22 cellular contexts compared by ENCODE assay signal in the genomic region with DNA sequence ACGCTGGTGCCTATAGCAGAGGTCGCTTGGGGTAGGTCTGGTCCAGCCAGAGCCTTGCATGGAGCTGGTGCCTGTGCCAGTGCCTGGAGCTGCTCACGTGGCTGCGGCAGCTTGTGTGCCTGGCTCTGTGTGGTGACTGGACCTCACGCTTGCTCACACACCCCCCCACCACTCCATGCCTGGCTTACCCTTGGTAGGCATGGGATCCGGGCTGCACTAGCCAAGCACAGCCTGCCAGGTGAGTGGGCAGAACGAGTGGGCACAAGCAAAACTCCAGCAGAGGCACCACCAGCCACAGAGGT. TPM values are rescaled to one million over a fixed set of nuclear protein-coding genes. Genes with fewer than 3 reads are reported as not detected.
"Had no signal": no experiment of that assay in that cellular context is flagged by ENCODE, and none has a peak within 500 bp of the region (broad histone marks: within the 10 kb centered on the region; RNA-seq: fewer than 3 reads in every experiment).

No MANE protein-coding gene starts in this region.

- DNase-seq: MG63, NCI-H1092 treated with DMSO at 0.1 percent for 48 hours, NCI-H1436, NCI-H187, NCI-H2029, NCI-H2081 treated with DMSO at 0.1 percent for 48 hours, NCI-H2171, NCI-H226, NCI-H446, NCI-H510A, NCI-H524 treated with DMSO at 0.1 percent for 48 hours, NCI-H69, NCI-H774, SHP77, SK-N-SH, SW 1271, T-cell had no signal

- ATAC-seq: K562, T-cell had no signal

- H3K27ac ChIP-seq: KMS-11, RWPE1 had no signal

- H3K27me3 ChIP-seq: MG63 had no signal

- H3K9ac ChIP-seq: KMS-11, SK-N-SH had no signal

- FAIRE-seq: K562 had no signal

- H3K4me2 ChIP-seq: KMS-11, SK-N-SH had no signal

- H3K4me3 ChIP-seq: K562, MG63 had no signal

- H3K36me3 ChIP-seq: MG63 had no signal

RNA-seq across cellular contexts. Expression of a gene that starts 13.0 kb away (rescaled TPM):
- polyA plus RNA-seq: IgD-negative memory B cell had no signal

RNA-seq across cellular contexts. Expression of a gene that starts 16.9 kb away (rescaled TPM):
- total RNA-seq: SK-MEL-5 had no signal
- polyA plus RNA-seq: IgD-negative memory B cell, SK-N-SH had no signal

RNA-seq across cellular contexts. Expression of a gene that starts 46.8 kb away (rescaled TPM):
- polyA plus RNA-seq: IgD-negative memory B cell had no signal
